Comparison of ENCODE assay signal across 17 cellular contexts in genomic region chr6:122405417-122405816, GRCh38. TPM values are rescaled to one million over a fixed set of nuclear protein-coding genes. Genes with fewer than 3 reads are reported as not detected.
A peak's percentile ranks its signal among the peaks of the same experiment; 100 is the strongest.
DNase-seq lines count a peak whose midpoint lies in the region; ATAC-seq, FAIRE-seq and TF ChIP-seq lines count a peak whose summit lies in the region.
"Had no signal": no experiment of that assay in that cellular context is flagged by ENCODE, and none has a peak within 500 bp of the region (broad histone marks: within the 10 kb centered on the region; RNA-seq: fewer than 3 reads in every experiment).

No MANE protein-coding gene starts in this region.

- no peak overlapping the region for H3K4me3 Mint-ChIP-seq in CD4-positive, CD25-positive, alpha-beta regulatory T cell
- H3K4me3 Mint-ChIP-seq in HFFc6: no peak overlapping the region
- peak overlapping the region in 2 of 10 donors; percentile 21 to 89 for H3K4me3 Mint-ChIP-seq in naive thymus-derived CD4-positive, alpha-beta T cell
- H3K4me3 Mint-ChIP-seq in CD8-positive, alpha-beta memory T cell: no peak overlapping the region
- H3K4me3 Mint-ChIP-seq: activated T-helper 1 cell treated with anti-CD3 and anti-CD28 coated beads, Interleukin-12 subunit alpha, Interleukin-12 subunit beta, Interleukin-2, Interleukin-4 antibody, amounts not matched to agents 30 ng/mL and 10 ng/mL and 1 ng/mL, durations not matched to agents 14 hours and 24 hours and 36 hours; nephron had no signal

- POLR2A ChIA-PET in naive thymus-derived CD4-positive, alpha-beta T cell (lab: Charles Lee): interaction anchor here (3.1 kb wide), 1 partner anchor 66 kb away, joined by 9 read pairs; the partner anchor contains the start of gene SERINC1
- POLR2A ChIA-PET in CD8-positive, alpha-beta memory T cell (lab: Charles Lee): no interaction called here

- no peak for DNase-seq in CD4-positive, CD25-positive, alpha-beta regulatory T cell
- DNase-seq in HFFc6 (peak; percentile 6), bronchial epithelial cell (ENCODE audit: low read depth) (peak; percentile 22), NCI-H2196 (lab: John Stamatoyannopoulos, UW; ENCODE audit: unreplicated experiment) (no peak)
- no peak for DNase-seq in naive thymus-derived CD4-positive, alpha-beta T cell
- DNase-seq in stimulated activated naive CD4-positive, alpha-beta T cell (lab: John Stamatoyannopoulos, UW): no peak
- no peak for DNase-seq in CD8-positive, alpha-beta memory T cell
- DNase-seq: activated CD4-positive, CD25-positive, alpha-beta regulatory T cell; DMS79 treated with DMSO at 0.1 percent for 48 hours; KBM-7; NCI-H2081 treated with DMSO at 0.1 percent for 48 hours; thyroid gland had no signal

- no peak for FAIRE-seq in bronchial epithelial cell (lab: Jason Lieb, UNC)
- FAIRE-seq: islet of Langerhans had no signal

- ATAC-seq in CD4-positive, CD25-positive, alpha-beta regulatory T cell (ENCODE audit: low read depth in 2 of 2): no peak
- ATAC-seq in naive thymus-derived CD4-positive, alpha-beta T cell: no peak

- no peaks in the 10 kb centered on the region for H3K9me3 ChIP-seq in CD4-positive, CD25-positive, alpha-beta regulatory T cell (ENCODE audit: control insufficient read depth in 2 of 2, low read length in 2 of 2)
- H3K9me3 ChIP-seq in naive thymus-derived CD4-positive, alpha-beta T cell (ENCODE audit: control insufficient read depth in 2 of 3, low read length in 3 of 3): no peaks in the 10 kb centered on the region
- H3K9me3 ChIP-seq in CD8-positive, alpha-beta memory T cell (ENCODE audit: low read length): no peaks in the 10 kb centered on the region
- H3K9me3 ChIP-seq: thyroid gland had no signal

- no peaks in the 10 kb centered on the region for H3K27me3 Mint-ChIP-seq in CD4-positive, CD25-positive, alpha-beta regulatory T cell
- H3K27me3 Mint-ChIP-seq in HFFc6 (ENCODE audit: insufficient read depth): 0 out of 2 replicates have a peak, but pooled peaks cover 2% of the 10 kb centered on the region
- H3K27me3 Mint-ChIP-seq in naive thymus-derived CD4-positive, alpha-beta T cell: no peaks in the 10 kb centered on the region
- H3K27me3 Mint-ChIP-seq in CD8-positive, alpha-beta memory T cell: no peaks in the 10 kb centered on the region

- H3K4me1 Mint-ChIP-seq in CD4-positive, CD25-positive, alpha-beta regulatory T cell: peaks cover 43 to 87% (median 55%) of the 10 kb centered on the region in 4 donors
- peaks cover 39% of the 10 kb centered on the region for H3K4me1 Mint-ChIP-seq in HFFc6 (ENCODE audit: low read depth)
- H3K4me1 Mint-ChIP-seq in naive thymus-derived CD4-positive, alpha-beta T cell: peaks cover 64 to 100% (median 96%) of the 10 kb centered on the region in 7 donors
- H3K4me1 Mint-ChIP-seq in CD8-positive, alpha-beta memory T cell: peaks cover 54 to 84% (median 82%) of the 10 kb centered on the region in 3 donors

- intact Hi-C loops in naive thymus-derived CD4-positive, alpha-beta T cell (cut with micrococcal nuclease): loop anchor here in 1 of 2 donors (10.0 kb wide), 1 partner anchor 209 kb away; the partner anchor contains the start of gene PKIB

- H3K4me1 ChIP-seq in CD4-positive, CD25-positive, alpha-beta regulatory T cell (ENCODE audit: control insufficient read depth, insufficient read depth, low read length, poor library complexity, severe bottlenecking): peaks cover 31% of the 10 kb centered on the region
- H3K4me1 ChIP-seq in naive thymus-derived CD4-positive, alpha-beta T cell (ENCODE audit: control insufficient read depth in 2 of 2, insufficient read depth in 2 of 2, low read length in 2 of 2): peaks cover 17 to 57% of the 10 kb centered on the region in 2 donors
- H3K4me1 ChIP-seq in CD8-positive, alpha-beta memory T cell (ENCODE audit: insufficient read depth, low read length): peaks cover 79% of the 10 kb centered on the region

- H3K27ac ChIP-seq in CD4-positive, CD25-positive, alpha-beta regulatory T cell (ENCODE audit: insufficient read depth, low read length, poor library complexity, severe bottlenecking): no peak overlapping the region
- H3K27ac ChIP-seq in naive thymus-derived CD4-positive, alpha-beta T cell (ENCODE audit: low read depth, low read length): no peak overlapping the region
- no peak overlapping the region for H3K27ac ChIP-seq in CD8-positive, alpha-beta memory T cell (ENCODE audit: low read depth, low read length)
- H3K27ac ChIP-seq: cardiac muscle cell, skin epidermis, thyroid gland had no signal

- peaks cover 15% of the 10 kb centered on the region for H3K36me3 Mint-ChIP-seq in CD4-positive, CD25-positive, alpha-beta regulatory T cell
- no peaks in the 10 kb centered on the region for H3K36me3 Mint-ChIP-seq in HFFc6 (ENCODE audit: low read depth)
- H3K36me3 Mint-ChIP-seq in naive thymus-derived CD4-positive, alpha-beta T cell: peaks cover 4 to 18% (median 13%) of the 10 kb centered on the region in 5 donors
- H3K36me3 Mint-ChIP-seq in CD8-positive, alpha-beta memory T cell: peaks cover 0 to 3% (median 0%) of the 10 kb centered on the region in 3 donors

- H3K9me3 Mint-ChIP-seq in CD4-positive, CD25-positive, alpha-beta regulatory T cell: peaks cover 0 to 1% (median 0%) of the 10 kb centered on the region in 7 donors
- H3K9me3 Mint-ChIP-seq in HFFc6: no peaks in the 10 kb centered on the region
- peaks cover 0 to 13% (median 0%) of the 10 kb centered on the region in 11 donors for H3K9me3 Mint-ChIP-seq in naive thymus-derived CD4-positive, alpha-beta T cell
- no peaks in the 10 kb centered on the region for H3K9me3 Mint-ChIP-seq in CD8-positive, alpha-beta memory T cell
- H3K9me3 Mint-ChIP-seq: nephron had no signal

- no peak overlapping the region for H3K4me3 ChIP-seq in CD4-positive, CD25-positive, alpha-beta regulatory T cell (ENCODE audit: low read depth, low read length)
- no peak overlapping the region for H3K4me3 ChIP-seq in bronchial epithelial cell (ENCODE audit: low read depth, low read length)
- H3K4me3 ChIP-seq in naive thymus-derived CD4-positive, alpha-beta T cell (ENCODE audit: low read length): no peak overlapping the region
- no peak overlapping the region for H3K4me3 ChIP-seq in CD8-positive, alpha-beta memory T cell (ENCODE audit: low read length)
- H3K4me3 ChIP-seq: cardiac muscle cell, skin epidermis, thyroid gland had no signal

- TF ChIP-seq CTCF in HFFc6 (IDR thresholded peaks at IDR 0.05) (peak; percentile 56), bronchial epithelial cell (IDR thresholded peaks at IDR 0.05; ENCODE audit: insufficient read depth, low read length, severe bottlenecking) (peak; percentile 16)

- H3K27ac Mint-ChIP-seq in CD4-positive, CD25-positive, alpha-beta regulatory T cell: peak overlapping the region in 2 of 3 donors; percentile 18 to 23
- H3K27ac Mint-ChIP-seq in HFFc6: no peak overlapping the region
- H3K27ac Mint-ChIP-seq in naive thymus-derived CD4-positive, alpha-beta T cell: peak overlapping the region in 5 of 9 donors; percentile 22 to 98 (median 88)
- H3K27ac Mint-ChIP-seq in CD8-positive, alpha-beta memory T cell: no peak overlapping the region
- H3K27ac Mint-ChIP-seq: activated T-helper 1 cell treated with anti-CD3 and anti-CD28 coated beads, Interleukin-12 subunit alpha, Interleukin-12 subunit beta, Interleukin-2, Interleukin-4 antibody, amounts not matched to agents 30 ng/mL and 10 ng/mL and 1 ng/mL, durations not matched to agents 14 hours and 24 hours and 36 hours; nephron had no signal

- H3K27me3 ChIP-seq in CD4-positive, CD25-positive, alpha-beta regulatory T cell (ENCODE audit: control insufficient read depth, insufficient read depth, low read length): no peaks in the 10 kb centered on the region
- H3K27me3 ChIP-seq in bronchial epithelial cell (ENCODE audit: control insufficient read depth, insufficient read depth, low read length): no peaks in the 10 kb centered on the region
- H3K27me3 ChIP-seq in naive thymus-derived CD4-positive, alpha-beta T cell (ENCODE audit: control insufficient read depth in 2 of 2, insufficient read depth in 2 of 2, low read length in 2 of 2): no peaks in the 10 kb centered on the region
- no peaks in the 10 kb centered on the region for H3K27me3 ChIP-seq in CD8-positive, alpha-beta memory T cell (ENCODE audit: insufficient read depth, low read length, poor library complexity, severe bottlenecking)
- H3K27me3 ChIP-seq: cardiac muscle cell, thyroid gland had no signal

- H3K36me3 ChIP-seq in CD4-positive, CD25-positive, alpha-beta regulatory T cell (ENCODE audit: control insufficient read depth, insufficient read depth, low read length): no peaks in the 10 kb centered on the region
- H3K36me3 ChIP-seq in bronchial epithelial cell (ENCODE audit: control insufficient read depth, insufficient read depth, low read length): no peaks in the 10 kb centered on the region
- H3K36me3 ChIP-seq in naive thymus-derived CD4-positive, alpha-beta T cell (ENCODE audit: control insufficient read depth in 2 of 3, insufficient read depth in 3 of 3, low read length in 3 of 3): no peaks in the 10 kb centered on the region
- no peaks in the 10 kb centered on the region for H3K36me3 ChIP-seq in CD8-positive, alpha-beta memory T cell (ENCODE audit: insufficient read depth, low read length)
- H3K36me3 ChIP-seq: cardiac muscle cell, thyroid gland had no signal

- CTCF ChIA-PET in naive thymus-derived CD4-positive, alpha-beta T cell (lab: Charles Lee): interaction anchor here (0.6 to 0.7 kb wide), 2 partner anchors 8 to 125 kb away, joined by 3 read pairs; no protein-coding TSS in a partner anchor
- CTCF ChIA-PET in CD8-positive, alpha-beta memory T cell (lab: Charles Lee): interaction anchor here (1.4 kb wide), 1 partner anchor 9 kb away, joined by 4 read pairs; no protein-coding TSS in a partner anchor

RNA-seq across cellular contexts. Expression of gene HSF2, which starts 6.0 kb away (rescaled TPM):
- total RNA-seq in CD4-positive, CD25-positive, alpha-beta regulatory T cell: 18.5 TPM
- 10 to 100 TPM; 12.5 to 24.6 (median 19.7) TPM for polyA plus RNA-seq in CD4-positive, CD25-positive, alpha-beta regulatory T cell
- total RNA-seq in HFFc6 (2021; fragmentation: NEBNext Ultra II Directional; extraction: Animal tissue kit (Norgen Biotek cat#: 25700)): 10 to 100 TPM in 2 of 6 experiments, 1 to 10 TPM in 4; 7.0 to 10.9 (median 9.2) TPM
- total RNA-seq in bronchial epithelial cell: 16.0 and 17.9 TPM in 2 replicates
- 10 to 100 TPM; 12.5 to 32.4 (median 26.5) TPM for total RNA-seq in naive thymus-derived CD4-positive, alpha-beta T cell
- polyA plus RNA-seq in naive thymus-derived CD4-positive, alpha-beta T cell: 10 to 100 TPM; 18.1 to 45.4 TPM
- total RNA-seq in CD8-positive, alpha-beta memory T cell: 10 to 100 TPM; 16.9 to 17.6 TPM
- polyA plus RNA-seq in CD8-positive, alpha-beta memory T cell: 15.5 TPM

Comparison
In these comparisons a context has a peak if more than half of its experiments do, and no peak if none do; other contexts are left out.
1. DNase-seq: peak in HFFc6 (single experiment) and bronchial epithelial cell (single experiment); none in CD4-positive, CD25-positive, alpha-beta regulatory T cell (0 of 3), naive thymus-derived CD4-positive, alpha-beta T cell (0 of 9), stimulated activated naive CD4-positive, alpha-beta T cell (0 of 6), NCI-H2196 (single experiment) and CD8-positive, alpha-beta memory T cell (0 of 5).
2. H3K27ac Mint-ChIP-seq: peak in CD4-positive, CD25-positive, alpha-beta regulatory T cell (2 of 3) and naive thymus-derived CD4-positive, alpha-beta T cell (5 of 9); none in HFFc6 (single experiment) and CD8-positive, alpha-beta memory T cell (0 of 8).